Comparison of ENCODE assay signal across 14 cellular contexts in genomic region chr1:162856260-162856659, GRCh38. TPM values are rescaled to one million over a fixed set of nuclear protein-coding genes. Genes with fewer than 3 reads are reported as not detected.
DNase-seq lines count a peak whose midpoint lies in the region; ATAC-seq and TF ChIP-seq lines count a peak whose summit lies in the region.
"Had no signal": no experiment of that assay in that cellular context is flagged by ENCODE, and none has a peak within 500 bp of the region (broad histone marks: within the 10 kb centered on the region; RNA-seq: fewer than 3 reads in every experiment).

No MANE protein-coding gene starts in this region.

- TF ChIP-seq CTCF in RWPE2 (IDR thresholded peaks at IDR 0.05; ENCODE audit: poor library complexity, severe bottlenecking) (no peak), fibroblast of mammary gland (conservative IDR thresholded peaks at IDR 0.05; ENCODE audit: control insufficient read depth, insufficient read depth, low read depth, low read length) (no peak), thyroid gland (IDR thresholded peaks at IDR 0.05) (no peak)

- H3K9me3 ChIP-seq in RWPE2 (ENCODE audit: severe bottlenecking) (no peaks in the 10 kb centered on the region), thyroid gland (no peaks in the 10 kb centered on the region)
- H3K9me3 ChIP-seq: right atrium auricular region had no signal

- H3K36me3 ChIP-seq in RWPE2 (ENCODE audit: low read depth) (no peaks in the 10 kb centered on the region), thyroid gland (no peaks in the 10 kb centered on the region)
- H3K36me3 ChIP-seq: right atrium auricular region had no signal

- 41 to 45% methylated on average over 2 of the region's 2 CpGs for WGBS in thyroid gland, 2 donors

- H3K27me3 ChIP-seq in RWPE2 (ENCODE audit: insufficient read depth, poor library complexity, severe bottlenecking) (no peaks in the 10 kb centered on the region), thyroid gland (no peaks in the 10 kb centered on the region)
- H3K27me3 ChIP-seq: right atrium auricular region had no signal

- H3K27ac ChIP-seq in RWPE2 (ENCODE audit: poor library complexity, severe bottlenecking) = peak overlapping the region; percentile 21
- no peak overlapping the region for H3K27ac ChIP-seq in thyroid gland
- H3K27ac ChIP-seq: right atrium auricular region had no signal

- intact Hi-C loops in thyroid gland (cut with DNase I) = loop anchor here (10.0 kb wide), 2 partner anchors 319 to 459 kb away; no protein-coding TSS in a partner anchor

- H3K4me3 ChIP-seq in RWPE2 (ENCODE audit: severe bottlenecking) (no peak overlapping the region), fibroblast of mammary gland (ENCODE audit: control insufficient read depth, low read depth, low read length) (no peak overlapping the region), thyroid gland (replicated peaks in 1 of 3) (no peak overlapping the region)
- H3K4me3 ChIP-seq: right atrium auricular region had no signal

- DNase-seq in NCI-H2107 treated with DMSO at 0.1 percent for 48 hours (lab: John Stamatoyannopoulos, UW; ENCODE audit: unreplicated experiment) (peak; percentile 35), NCI-H2107 (lab: John Stamatoyannopoulos, UW) (no peak), RWPE2 (ENCODE audit: low spot score) (no peak), fibroblast of mammary gland (ENCODE audit: low read depth) (peak; percentile 99), thyroid gland (peak; percentile 52 to 53), NCI-H187 treated with DMSO at 0.1 percent for 48 hours (lab: John Stamatoyannopoulos, UW) (no peak), NCI-H1930 (lab: John Stamatoyannopoulos, UW) (no peak), NK-92 (lab: John Stamatoyannopoulos, UW; ENCODE audit: unreplicated experiment) (no peak)
- DNase-seq: 8988T; activated CD4-positive, CD25-positive, alpha-beta regulatory T cell; activated naive CD4-positive, alpha-beta T cell treated with anti-CD3 and anti-CD28 coated beads, Interleukin-2, amount 10 ng/mL, durations not matched to agents 7 days and 5 days; OCI-M1 had no signal

- peak; percentile 89 for ATAC-seq in RWPE2 (ENCODE audit: low read depth)

- H3K4me1 ChIP-seq in RWPE2 (ENCODE audit: insufficient read depth, poor library complexity, severe bottlenecking) (peaks cover 26% of the 10 kb centered on the region), thyroid gland (peaks cover 2 to 11% of the 10 kb centered on the region in 2 donors)

- no peak for TF ChIP-seq POLR2A in thyroid gland (IDR thresholded peaks at IDR 0.05)

RNA-seq across cellular contexts. Expression of gene CCDC190, which starts 4.7 kb away (rescaled TPM):
- total RNA-seq in thyroid gland = under 1 TPM in 2 of 4 donors, not detected in 2; 0.40 to 0.89 TPM
- total RNA-seq: lower leg skin had no signal

Comparison
In these comparisons a context has a peak if more than half of its experiments do, and no peak if none do; other contexts are left out.
1. DNase-seq: peak in NCI-H2107 treated with DMSO at 0.1 percent for 48 hours (single experiment), fibroblast of mammary gland (single experiment) and thyroid gland (2 of 2); none in NCI-H2107 (single experiment), RWPE2 (single experiment), NCI-H187 treated with DMSO at 0.1 percent for 48 hours (single experiment), NCI-H1930 (0 of 2) and NK-92 (single experiment).